9 cellular contexts compared by ENCODE assay signal in genomic region chr1:214808845-214809460, GRCh38.
DNase-seq lines count a peak whose midpoint lies in the region; ATAC-seq and TF ChIP-seq lines count a peak whose summit lies in the region.
"Had no signal": no experiment of that assay in that cellular context is flagged by ENCODE, and none has a peak within 500 bp of the region (broad histone marks: within the 10 kb centered on the region; RNA-seq: fewer than 3 reads in every experiment).

No MANE protein-coding gene starts in this region.

- H2AFZ ChIP-seq in OCI-LY7 (ENCODE audit: low read length), result no peak overlapping the region

- no peaks in the 10 kb centered on the region for H4K20me1 ChIP-seq in OCI-LY7 (ENCODE audit: insufficient read depth, low read length)

- H3K9me3 ChIP-seq in OCI-LY7 (ENCODE audit: low read length), result no peaks in the 10 kb centered on the region
- H3K9me3 ChIP-seq in psoas muscle, result peaks cover 5% of the 10 kb centered on the region
- H3K9me3 ChIP-seq in tibial nerve, result peaks cover 0 to 25% (median 0%) of the 10 kb centered on the region in 4 donors

- BruUV-seq in OCI-LY7 (replicated peaks; lab: Mats Ljungman, UMichigan), result no TSS peak

- no peaks in the 10 kb centered on the region for H3K79me2 ChIP-seq in OCI-LY7 (ENCODE audit: insufficient read depth, low read depth, low read length)

- DNase-seq in AG08395 (ENCODE audit: low spot score) (peak; percentile 30), H4 (ENCODE audit: low spot score) (peak; percentile 23), OCI-LY7 (ENCODE audit: low spot score) (no peak), fibroblast of pulmonary artery (ENCODE audit: low read depth) (peak; percentile 61), NCI-H2227 (lab: John Stamatoyannopoulos, UW; ENCODE audit: unreplicated experiment) (no peak), psoas muscle (no peak), GM20000 (ENCODE audit: low spot score) (no peak), tibial nerve (ENCODE audit: low spot score in 2 of 2) (no peak)
- DNase-seq: T-helper 1 cell had no signal

- no peak for TF ChIP-seq POLR2A in tibial nerve (IDR thresholded peaks at IDR 0.05)

- POLR2A ChIA-PET in OCI-LY7 (lab: Charles Lee), result interaction anchor here (1.6 kb wide), 1 partner anchor 16 kb away, joined by 4 read pairs; no protein-coding TSS in a partner anchor

- H3K27ac ChIP-seq in OCI-LY7 (ENCODE audit: low read depth, low read length, poor library complexity, severe bottlenecking) (no peak overlapping the region), psoas muscle (no peak overlapping the region), tibial nerve (no peak overlapping the region)

- intact Hi-C loops in OCI-LY7 (cut with micrococcal nuclease; ENCODE audit: unreplicated experiment), result no loop called here
- intact Hi-C loops in psoas muscle (cut with DNase I), result loop anchor here in 1 of 2 donors (10.0 kb wide), 1 partner anchor 716 kb away; no protein-coding TSS in a partner anchor

- no peaks in the 10 kb centered on the region for H3K9me2 ChIP-seq in OCI-LY7 (ENCODE audit: insufficient read depth, low read length)

- WGBS in psoas muscle, 3 donors, result 66 to 71% (median 68%) methylated on average over 3 of the region's 3 CpGs
- 64 to 65% methylated on average over 3 of the region's 3 CpGs for WGBS in tibial nerve, 2 donors

- no peak overlapping the region for H3K4me2 ChIP-seq in OCI-LY7 (ENCODE audit: low read length)

- TF ChIP-seq CTCF in OCI-LY7 (conservative IDR thresholded peaks at IDR 0.05; ENCODE audit: low read length), result peak; percentile 39; the same call in 1 of the 2 replicates
- TF ChIP-seq CTCF in fibroblast of pulmonary artery (IDR thresholded peaks at IDR 0.05; ENCODE audit: low read length, missing control alignments), result peak; percentile 54
- TF ChIP-seq CTCF in psoas muscle (IDR thresholded peaks at IDR 0.05), result no peak
- TF ChIP-seq CTCF in GM20000 (IDR thresholded peaks at IDR 0.05; ENCODE audit: extremely low read depth, missing control alignments), result no peak
- TF ChIP-seq CTCF in tibial nerve (IDR thresholded peaks at IDR 0.05), result no peak

- no peaks in the 10 kb centered on the region for H3K36me3 ChIP-seq in OCI-LY7 (ENCODE audit: insufficient read depth, low read length)
- no peaks in the 10 kb centered on the region for H3K36me3 ChIP-seq in psoas muscle (ENCODE audit: insufficient read depth in 1 of 2, low read depth in 1 of 2)
- H3K36me3 ChIP-seq in tibial nerve, result no peaks in the 10 kb centered on the region

- H3K4me1 ChIP-seq in OCI-LY7 (ENCODE audit: insufficient read depth, low read length, poor library complexity, severe bottlenecking) (no peaks in the 10 kb centered on the region), psoas muscle (no peaks in the 10 kb centered on the region), tibial nerve (no peaks in the 10 kb centered on the region)

- CTCF ChIA-PET in OCI-LY7 (lab: Charles Lee; ENCODE audit: unreplicated experiment), result no interaction called here

- H3K4me3 ChIP-seq in OCI-LY7 (ENCODE audit: low read depth, low read length, poor library complexity, severe bottlenecking) (no peak overlapping the region), fibroblast of pulmonary artery (replicated peaks; ENCODE audit: low read depth, low read length) (no peak overlapping the region), psoas muscle (no peak overlapping the region), tibial nerve (no peak overlapping the region)

- no peak for TF ChIP-seq EP300 in tibial nerve (IDR thresholded peaks at IDR 0.05)

- H3K27me3 ChIP-seq in psoas muscle (ENCODE audit: insufficient read depth in 3 of 3, low read length in 2 of 3) (no peaks in the 10 kb centered on the region), tibial nerve (no peaks in the 10 kb centered on the region)

- no peak for ATAC-seq in psoas muscle

Comparison
In these comparisons a context has a peak if more than half of its experiments do, and no peak if none do; other contexts are left out.
1. DNase-seq: peak in AG08395 (single experiment), H4 (single experiment) and fibroblast of pulmonary artery (single experiment); none in OCI-LY7 (single experiment), NCI-H2227 (single experiment), psoas muscle (0 of 2), GM20000 (single experiment) and tibial nerve (0 of 2).
2. CTCF ChIP-seq: peak in OCI-LY7 (single experiment) and fibroblast of pulmonary artery (single experiment); none in psoas muscle (single experiment), GM20000 (single experiment) and tibial nerve (0 of 5).